In genomic region chr2:173028141-173028540, GRCh38 we compare ENCODE assay signal across 1 cellular context.
TF ChIP-seq lines count a peak whose summit lies in the region.

No MANE protein-coding gene starts in this region.

TF ChIP-seq in WTC11, 78 proteins besides CTCF, POLR2A, EP300 and RAD21 (continued from another document):
- TF ChIP-seq ZNF532 (CRISPR knock-in tag; IDR thresholded peaks at IDR 0.05; ENCODE audit: borderline replicate concordance) (no peak), FOXJ3 (CRISPR knock-in tag; IDR thresholded peaks at IDR 0.05; ENCODE audit: borderline replicate concordance) (no peak), MLX (CRISPR knock-in tag; IDR thresholded peaks at IDR 0.05) (no peak), ATF2 (CRISPR knock-in tag; IDR thresholded peaks at IDR 0.05; ENCODE audit: borderline replicate concordance, low read depth) (no peak), PRDM15 (CRISPR knock-in tag; IDR thresholded peaks at IDR 0.05) (no peak), CREB1 (CRISPR knock-in tag; IDR thresholded peaks at IDR 0.05) (no peak), E2F1 (CRISPR knock-in tag; IDR thresholded peaks at IDR 0.05) (no peak)
